ENCODE assay signal across 17 cellular contexts in genomic region chr10:33657154-33657900, GRCh38.
DNase-seq lines count a peak whose midpoint lies in the region; ATAC-seq and TF ChIP-seq lines count a peak whose summit lies in the region.
"Had no signal": no experiment of that assay in that cellular context is flagged by ENCODE, and none has a peak within 500 bp of the region (broad histone marks: within the 10 kb centered on the region; RNA-seq: fewer than 3 reads in every experiment).

No MANE protein-coding gene starts in this region.

- H3K4me3 ChIP-seq in right cardiac atrium (ENCODE audit: low read length) (no peak overlapping the region), fibroblast of the aortic adventitia (ENCODE audit: low read depth, low read length) (no peak overlapping the region), H7 (ENCODE audit: insufficient read depth, low read depth, low read length) (no peak overlapping the region)
- H3K4me3 ChIP-seq: colonic mucosa, HAP-1 had no signal

- H3K4me3 Mint-ChIP-seq in chondrocyte (ENCODE audit: unreplicated experiment), result no peak overlapping the region
- H3K4me3 Mint-ChIP-seq: activated naive CD8-positive, alpha-beta T cell had no signal

- H3K27ac ChIP-seq in right cardiac atrium (ENCODE audit: low read length), result no peak overlapping the region
- H3K27ac ChIP-seq: colonic mucosa had no signal

- no peaks in the 10 kb centered on the region for H3K9me3 ChIP-seq in right cardiac atrium (ENCODE audit: control insufficient read depth, low read length)
- H3K9me3 ChIP-seq: colonic mucosa, HAP-1 had no signal

- peaks cover 13% of the 10 kb centered on the region for H3K9me3 Mint-ChIP-seq in chondrocyte (ENCODE audit: low read depth)
- H3K9me3 Mint-ChIP-seq: immature natural killer cell had no signal

- intact Hi-C loops in Right ventricle myocardium superior (cut with DNase I) (no loop called here), right cardiac atrium (cut with DNase I) (no loop called here)

- ATAC-seq in Right ventricle myocardium superior (ENCODE audit: poor library complexity), result peak; percentile 68
- ATAC-seq in right cardiac atrium, result no peak
- ATAC-seq: activated CD4-positive, CD25-positive, alpha-beta regulatory T cell treated with anti-CD3 and anti-CD28 coated beads, Interleukin-2, amount 50 U/mL, for 24 hours had no signal

- peaks cover 7% of the 10 kb centered on the region for H3K4me1 ChIP-seq in right cardiac atrium (ENCODE audit: control insufficient read depth, insufficient read depth, low read length)
- H3K4me1 ChIP-seq: colonic mucosa had no signal

- TF ChIP-seq CTCF in fibroblast of the aortic adventitia (IDR thresholded peaks at IDR 0.05; ENCODE audit: insufficient read depth, low read length) (no peak), chondrocyte (IDR thresholded peaks at IDR 0.05) (no peak)

- no peaks in the 10 kb centered on the region for H3K27me3 Mint-ChIP-seq in chondrocyte (ENCODE audit: low read depth)

- no peak overlapping the region for H3K27ac Mint-ChIP-seq in chondrocyte (ENCODE audit: unreplicated experiment)
- H3K27ac Mint-ChIP-seq: activated naive CD8-positive, alpha-beta T cell; immature natural killer cell; progenitor cell of endocrine pancreas had no signal

- no peaks in the 10 kb centered on the region for H3K27me3 ChIP-seq in right cardiac atrium (ENCODE audit: control insufficient read depth, insufficient read depth)
- H3K27me3 ChIP-seq in H7 (ENCODE audit: control insufficient read depth, insufficient read depth, low read length), result no peaks in the 10 kb centered on the region
- H3K27me3 ChIP-seq: colonic mucosa had no signal

- no peak for DNase-seq in Right ventricle myocardium superior
- DNase-seq in right cardiac atrium, result no peak
- peak; percentile 48 for DNase-seq in NCI-H69 (lab: John Stamatoyannopoulos, UW)
- peak; percentile 75 for DNase-seq in fibroblast of the aortic adventitia (ENCODE audit: low read depth)
- DNase-seq in smooth muscle cell of the brain vasculature (ENCODE audit: low read depth, low spot score), result peak; percentile 26
- no peak for DNase-seq in chondrocyte (ENCODE audit: low spot score)
- DNase-seq in H7, result no peak
- DNase-seq in effector CD4-positive, alpha-beta T cell, result no peak
- DNase-seq: activated CD8-positive, alpha-beta memory T cell treated with anti-CD3 and anti-CD28 coated beads, Interleukin-2, amount 50 U/mL, for 4 hours; colonic mucosa; DND-41; immature natural killer cell; stimulated activated naive CD4-positive, alpha-beta T cell had no signal

- no peaks in the 10 kb centered on the region for H3K36me3 ChIP-seq in H7 (replicated peaks; ENCODE audit: control insufficient read depth, insufficient read depth, low read length)
- H3K36me3 ChIP-seq: colonic mucosa, HAP-1 had no signal

- 56% methylated on average over 6 of the region's 6 CpGs for WGBS in right cardiac atrium

- H3K4me1 Mint-ChIP-seq in chondrocyte (ENCODE audit: low read depth), result peaks cover 13% of the 10 kb centered on the region

- H3K36me3 Mint-ChIP-seq in chondrocyte (ENCODE audit: low read depth), result peaks cover 10% of the 10 kb centered on the region
- H3K36me3 Mint-ChIP-seq: activated naive CD8-positive, alpha-beta T cell; immature natural killer cell had no signal

Comparison
In these comparisons a context has a peak if more than half of its experiments do, and no peak if none do; other contexts are left out.
1. DNase-seq: peak in NCI-H69 (single experiment), fibroblast of the aortic adventitia (single experiment) and smooth muscle cell of the brain vasculature (single experiment); none in Right ventricle myocardium superior (single experiment), right cardiac atrium (0 of 3), chondrocyte (single experiment), H7 (single experiment) and effector CD4-positive, alpha-beta T cell (single experiment).